3 cellular contexts compared by ENCODE assay signal in genomic region chr2:67294218-67294617, GRCh38.
"Had no signal": no experiment of that assay in that cellular context is flagged by ENCODE, and none has a peak within 500 bp of the region (broad histone marks: within the 10 kb centered on the region; RNA-seq: fewer than 3 reads in every experiment).

No MANE protein-coding gene starts in this region.

- DNase-seq: H9, HCEC 1CT had no signal

- ATAC-seq: GM23338 had no signal

- H3K4me3 ChIP-seq: GM23338 had no signal
